ENCODE assay signal across 33 cellular contexts in genomic region chr13:88417801-88418200, GRCh38.
"Had no signal": no experiment of that assay in that cellular context is flagged by ENCODE, and none has a peak within 500 bp of the region (broad histone marks: within the 10 kb centered on the region; RNA-seq: fewer than 3 reads in every experiment).

No MANE protein-coding gene starts in this region.

- H3K4me1 ChIP-seq: adrenal gland, ascending aorta, body of pancreas, breast epithelium had no signal

- H3K27me3 ChIP-seq: adrenal gland, ascending aorta, body of pancreas, brain microvascular endothelial cell, breast epithelium, cardiac muscle cell had no signal

- H3K9me3 ChIP-seq: ascending aorta, body of pancreas, breast epithelium had no signal

- FAIRE-seq: astrocyte, bronchial epithelial cell had no signal

- H3K27ac ChIP-seq: adrenal gland, ascending aorta, body of pancreas, brain microvascular endothelial cell, breast epithelium, cardiac muscle cell had no signal

- H3K36me3 ChIP-seq: adrenal gland, ascending aorta, brain microvascular endothelial cell, breast epithelium, cardiac muscle cell had no signal

- H3K4me3 ChIP-seq: adrenal gland, ascending aorta, body of pancreas, breast epithelium, cardiac muscle cell had no signal

- ATAC-seq: activated naive CD4-positive, alpha-beta T cell treated with anti-CD3 and anti-CD28 coated beads, Interleukin-2, amount 50 U/mL, for 72 hours; activated naive CD8-positive, alpha-beta T cell treated with anti-CD3 and anti-CD28 coated beads, Interleukin-2, amount 50 U/mL, for 24 hours; activated T-cell treated with anti-CD3 and anti-CD28 coated beads, Interleukin-2, amount 50 U/mL, for 4 hours; activated T-cell treated with anti-CD3 and anti-CD28 coated beads, Interleukin-2, amount 50 U/mL, for 72 hours; activated T-helper 17 cell treated with anti-CD3 and anti-CD28 coated beads, Interleukin-2, amount 50 U/mL, for 72 hours; body of pancreas had no signal

- DNase-seq: activated effector memory CD4-positive, alpha-beta T cell treated with anti-CD3 and anti-CD28 coated beads, Interleukin-2, amount 50 U/mL, for 16 hours; activated effector memory CD4-positive, alpha-beta T cell treated with Interleukin-2 at 50 U/mL for 16 hours; activated gamma-delta T cell; activated gamma-delta T cell treated with Interleukin-2 at 50 U/mL for 16 hours; activated naive CD4-positive, alpha-beta T cell; activated naive CD4-positive, alpha-beta T cell treated with anti-CD3 and anti-CD28 coated beads for 36 hours; activated naive CD4-positive, alpha-beta T cell treated with anti-CD3 and anti-CD28 coated beads, Interleukin-2, amount 10 ng/mL, durations not matched to agents 7 days and 5 days; activated naive CD4-positive, alpha-beta T cell treated with anti-CD3 and anti-CD28 coated beads, Interleukin-2, amount 50 U/mL, for 16 hours; activated naive CD4-positive, alpha-beta T cell treated with Interleukin-2 at 50 U/mL for 16 hours; activated naive CD8-positive, alpha-beta T cell treated with anti-CD3 and anti-CD28 coated beads for 36 hours; activated naive CD8-positive, alpha-beta T cell treated with anti-CD3 and anti-CD28 coated beads, Interleukin-2, amount 10 ng/mL, durations not matched to agents 7 days and 5 days; activated naive CD8-positive, alpha-beta T cell treated with anti-CD3 and anti-CD28 coated beads, Interleukin-2, amount 50 U/mL, for 24 hours; activated T-cell treated with anti-CD3 and anti-CD28 coated beads, Interleukin-2, amount 50 U/mL, for 24 hours; activated T-cell treated with anti-CD3 and anti-CD28 coated beads, Interleukin-2, amount 50 U/mL, for 4 hours; activated T-cell treated with anti-CD3 and anti-CD28 coated beads, Interleukin-2, amount 50 U/mL, for 48 hours; activated T-cell treated with anti-CD3 and anti-CD28 coated beads, Interleukin-2, amount 50 U/mL, for 72 hours; adrenal gland; amniotic stem cell; amygdala; anterior cingulate cortex; aorta; body of pancreas; brain microvascular endothelial cell; caudate nucleus; central memory CD4-positive, alpha-beta T cell; cerebellar nuclear complex had no signal
